ENCODE assay signal across 2 cellular contexts in the genomic region with DNA sequence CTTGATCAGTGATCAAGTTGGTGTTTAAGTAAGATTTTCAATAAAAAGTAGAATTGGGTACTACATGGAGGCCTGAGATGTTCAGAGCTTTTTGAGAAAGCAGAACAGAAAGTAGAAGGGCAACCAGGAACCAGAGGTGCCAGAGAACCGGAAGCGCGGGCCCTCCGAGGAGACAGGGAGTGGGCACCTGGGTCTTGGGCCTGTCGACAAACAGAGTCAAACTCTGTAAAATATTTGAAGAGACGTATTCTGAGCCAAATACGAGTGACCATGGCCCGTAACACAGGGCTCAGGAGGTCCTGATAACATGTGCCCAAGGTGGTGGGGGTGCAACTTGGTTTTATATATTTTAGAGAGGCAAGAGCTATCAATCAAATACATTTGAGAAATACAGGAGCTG.
TF ChIP-seq lines count a peak whose summit lies in the region.

No MANE protein-coding gene starts in this region.

TF ChIP-seq in GM12891, 5 proteins besides CTCF, POLR2A, EP300 and RAD21:
- peak; percentile 63 for TF ChIP-seq SPI1 (IDR thresholded peaks at IDR 0.05; ENCODE audit: low read depth, low read length)

TF ChIP-seq in GM12878, 131 proteins besides CTCF, POLR2A, EP300 and RAD21:
- peak; percentile 64 for TF ChIP-seq DPF2 (IDR thresholded peaks at IDR 0.05)
- TF ChIP-seq, protein P1, sequence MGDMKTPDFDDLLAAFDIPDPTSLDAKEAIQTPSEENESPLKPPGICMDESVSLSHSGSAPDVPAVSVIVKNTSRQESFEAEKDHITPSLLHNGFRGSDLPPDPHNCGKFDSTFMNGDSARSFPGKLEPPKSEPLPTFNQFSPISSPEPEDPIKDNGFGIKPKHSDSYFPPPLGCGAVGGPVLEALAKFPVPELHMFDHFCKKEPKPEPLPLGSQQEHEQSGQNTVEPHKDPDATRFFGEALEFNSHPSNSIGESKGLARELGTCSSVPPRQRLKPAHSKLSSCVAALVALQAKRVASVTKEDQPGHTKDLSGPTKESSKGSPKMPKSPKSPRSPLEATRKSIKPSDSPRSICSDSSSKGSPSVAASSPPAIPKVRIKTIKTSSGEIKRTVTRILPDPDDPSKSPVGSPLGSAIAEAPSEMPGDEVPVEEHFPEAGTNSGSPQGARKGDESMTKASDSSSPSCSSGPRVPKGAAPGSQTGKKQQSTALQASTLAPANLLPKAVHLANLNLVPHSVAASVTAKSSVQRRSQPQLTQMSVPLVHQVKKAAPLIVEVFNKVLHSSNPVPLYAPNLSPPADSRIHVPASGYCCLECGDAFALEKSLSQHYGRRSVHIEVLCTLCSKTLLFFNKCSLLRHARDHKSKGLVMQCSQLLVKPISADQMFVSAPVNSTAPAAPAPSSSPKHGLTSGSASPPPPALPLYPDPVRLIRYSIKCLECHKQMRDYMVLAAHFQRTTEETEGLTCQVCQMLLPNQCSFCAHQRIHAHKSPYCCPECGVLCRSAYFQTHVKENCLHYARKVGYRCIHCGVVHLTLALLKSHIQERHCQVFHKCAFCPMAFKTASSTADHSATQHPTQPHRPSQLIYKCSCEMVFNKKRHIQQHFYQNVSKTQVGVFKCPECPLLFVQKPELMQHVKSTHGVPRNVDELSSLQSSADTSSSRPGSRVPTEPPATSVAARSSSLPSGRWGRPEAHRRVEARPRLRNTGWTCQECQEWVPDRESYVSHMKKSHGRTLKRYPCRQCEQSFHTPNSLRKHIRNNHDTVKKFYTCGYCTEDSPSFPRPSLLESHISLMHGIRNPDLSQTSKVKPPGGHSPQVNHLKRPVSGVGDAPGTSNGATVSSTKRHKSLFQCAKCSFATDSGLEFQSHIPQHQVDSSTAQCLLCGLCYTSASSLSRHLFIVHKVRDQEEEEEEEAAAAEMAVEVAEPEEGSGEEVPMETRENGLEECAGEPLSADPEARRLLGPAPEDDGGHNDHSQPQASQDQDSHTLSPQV (IDR thresholded peaks at IDR 0.05), result peak; percentile 70; the same call in 1 of the 2 replicates
- TF ChIP-seq GATAD2B (conservative IDR thresholded peaks at IDR 0.05; ENCODE audit: low read depth), result 0 out of 2 replicates have a peak, but pooled peaks have one; percentile 54
- TF ChIP-seq, protein P2, sequence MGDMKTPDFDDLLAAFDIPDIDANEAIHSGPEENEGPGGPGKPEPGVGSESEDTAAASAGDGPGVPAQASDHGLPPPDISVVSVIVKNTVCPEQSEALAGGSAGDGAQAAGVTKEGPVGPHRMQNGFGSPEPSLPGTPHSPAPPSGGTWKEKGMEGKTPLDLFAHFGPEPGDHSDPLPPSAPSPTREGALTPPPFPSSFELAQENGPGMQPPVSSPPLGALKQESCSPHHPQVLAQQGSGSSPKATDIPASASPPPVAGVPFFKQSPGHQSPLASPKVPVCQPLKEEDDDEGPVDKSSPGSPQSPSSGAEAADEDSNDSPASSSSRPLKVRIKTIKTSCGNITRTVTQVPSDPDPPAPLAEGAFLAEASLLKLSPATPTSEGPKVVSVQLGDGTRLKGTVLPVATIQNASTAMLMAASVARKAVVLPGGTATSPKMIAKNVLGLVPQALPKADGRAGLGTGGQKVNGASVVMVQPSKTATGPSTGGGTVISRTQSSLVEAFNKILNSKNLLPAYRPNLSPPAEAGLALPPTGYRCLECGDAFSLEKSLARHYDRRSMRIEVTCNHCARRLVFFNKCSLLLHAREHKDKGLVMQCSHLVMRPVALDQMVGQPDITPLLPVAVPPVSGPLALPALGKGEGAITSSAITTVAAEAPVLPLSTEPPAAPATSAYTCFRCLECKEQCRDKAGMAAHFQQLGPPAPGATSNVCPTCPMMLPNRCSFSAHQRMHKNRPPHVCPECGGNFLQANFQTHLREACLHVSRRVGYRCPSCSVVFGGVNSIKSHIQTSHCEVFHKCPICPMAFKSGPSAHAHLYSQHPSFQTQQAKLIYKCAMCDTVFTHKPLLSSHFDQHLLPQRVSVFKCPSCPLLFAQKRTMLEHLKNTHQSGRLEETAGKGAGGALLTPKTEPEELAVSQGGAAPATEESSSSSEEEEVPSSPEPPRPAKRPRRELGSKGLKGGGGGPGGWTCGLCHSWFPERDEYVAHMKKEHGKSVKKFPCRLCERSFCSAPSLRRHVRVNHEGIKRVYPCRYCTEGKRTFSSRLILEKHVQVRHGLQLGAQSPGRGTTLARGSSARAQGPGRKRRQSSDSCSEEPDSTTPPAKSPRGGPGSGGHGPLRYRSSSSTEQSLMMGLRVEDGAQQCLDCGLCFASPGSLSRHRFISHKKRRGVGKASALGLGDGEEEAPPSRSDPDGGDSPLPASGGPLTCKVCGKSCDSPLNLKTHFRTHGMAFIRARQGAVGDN (IDR thresholded peaks at IDR 0.05), result peak; percentile 72; the same call in 1 of the 2 replicates
- TF ChIP-seq IKZF1 (conservative IDR thresholded peaks at IDR 0.05), result 0 out of 2 replicates have a peak, but pooled peaks have one; percentile 26
- TF ChIP-seq SPI1 (IDR thresholded peaks at IDR 0.05; ENCODE audit: borderline replicate concordance, insufficient read depth, low read depth, low read length), result peak; percentile 49; the same call in 1 of the 2 replicates
- peak; percentile 35; the same call in 1 of the 2 replicates for TF ChIP-seq MTA2 (IDR thresholded peaks at IDR 0.05; ENCODE audit: low read depth)
- TF ChIP-seq, protein P3, sequence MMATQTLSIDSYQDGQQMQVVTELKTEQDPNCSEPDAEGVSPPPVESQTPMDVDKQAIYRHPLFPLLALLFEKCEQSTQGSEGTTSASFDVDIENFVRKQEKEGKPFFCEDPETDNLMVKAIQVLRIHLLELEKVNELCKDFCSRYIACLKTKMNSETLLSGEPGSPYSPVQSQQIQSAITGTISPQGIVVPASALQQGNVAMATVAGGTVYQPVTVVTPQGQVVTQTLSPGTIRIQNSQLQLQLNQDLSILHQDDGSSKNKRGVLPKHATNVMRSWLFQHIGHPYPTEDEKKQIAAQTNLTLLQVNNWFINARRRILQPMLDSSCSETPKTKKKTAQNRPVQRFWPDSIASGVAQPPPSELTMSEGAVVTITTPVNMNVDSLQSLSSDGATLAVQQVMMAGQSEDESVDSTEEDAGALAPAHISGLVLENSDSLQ (IDR thresholded peaks at IDR 0.05), result peak; percentile 46; the same call in 1 of the 2 replicates
TF ChIP-seq in GM12878: peak in this region for 8; not testable (repeated sequence) for 123.
